Comparison of ENCODE assay signal across 13 cellular contexts in the genomic region with DNA sequence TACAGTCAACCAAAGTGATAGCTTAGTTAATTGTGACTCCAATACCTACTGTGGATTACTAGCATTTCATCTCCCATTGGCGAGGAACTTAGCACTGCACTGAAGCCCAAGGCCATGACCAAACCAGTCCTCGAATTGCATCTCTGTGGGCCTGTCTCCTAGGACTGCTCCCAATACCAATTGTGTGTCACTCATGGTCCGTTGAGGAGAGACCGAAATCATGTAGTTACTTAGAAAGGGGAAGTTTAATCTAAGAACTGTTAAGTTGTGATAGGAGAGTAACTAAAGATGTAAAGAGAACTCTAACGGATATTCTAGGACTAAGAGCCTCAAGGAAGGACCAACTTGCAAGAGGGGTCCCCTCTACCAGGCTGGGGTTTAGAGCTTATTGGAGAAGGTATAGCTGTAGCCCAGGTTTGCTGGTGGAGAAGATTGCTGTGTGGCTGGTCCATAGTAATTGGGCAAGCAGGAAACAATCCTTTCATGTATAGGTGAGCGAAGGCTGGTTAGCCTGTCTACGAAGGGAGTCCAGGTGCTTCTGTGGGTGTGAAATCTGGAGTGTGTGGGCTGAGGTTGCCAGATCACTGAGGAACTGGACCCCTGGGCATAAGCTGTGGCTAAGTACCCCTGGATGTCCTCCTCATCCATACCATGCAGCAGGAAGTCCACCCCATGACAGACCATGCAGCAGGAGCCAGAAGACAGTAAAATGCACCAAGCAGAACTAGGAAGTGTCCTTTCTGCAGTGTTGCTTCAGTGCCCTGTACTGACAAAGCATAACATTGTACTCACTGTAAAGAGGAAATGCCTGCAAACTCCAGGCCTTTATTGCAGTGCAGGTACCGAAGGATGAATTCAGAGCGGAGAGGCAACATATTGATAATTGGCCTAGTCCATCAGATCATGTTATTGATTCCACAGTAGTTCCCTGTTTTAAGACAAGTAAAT. TPM values are rescaled to one million over a fixed set of nuclear protein-coding genes. Genes with fewer than 3 reads are reported as not detected.
DNase-seq lines count a peak whose midpoint lies in the region; ATAC-seq and TF ChIP-seq lines count a peak whose summit lies in the region.
"Had no signal": no experiment of that assay in that cellular context is flagged by ENCODE, and none has a peak within 500 bp of the region (broad histone marks: within the 10 kb centered on the region; RNA-seq: fewer than 3 reads in every experiment).

No MANE protein-coding gene starts in this region.

- no peak for TF ChIP-seq POLR2A in prostate gland (IDR thresholded peaks at IDR 0.05)

- DNase-seq in Ammon's horn (ENCODE audit: low spot score), result peak; percentile 20
- DNase-seq in SIG-M5 treated with dmso at 0.1 percent for 504 hours (lab: John Stamatoyannopoulos, UW; ENCODE audit: unreplicated experiment), result peak; percentile 80
- DNase-seq in immature natural killer cell, result no peak
- no peak for DNase-seq in HFFc6
- DNase-seq in prostate gland (ENCODE audit: low spot score), result no peak
- no peak for DNase-seq in substantia nigra (lab: John Stamatoyannopoulos, UW)
- no peak for DNase-seq in head of caudate nucleus
- DNase-seq: BE2C, dorsolateral prefrontal cortex, mesenchymal stem cell, NCI-H510A treated with DMSO at 0.1 percent for 48 hours, tibial artery had no signal

- peak overlapping the region; percentile 35 to 81 (median 60) for H3K27ac Mint-ChIP-seq in immature natural killer cell
- no peak overlapping the region for H3K27ac Mint-ChIP-seq in HFFc6

- peaks cover 0 to 4% (median 3%) of the 10 kb centered on the region in 3 donors for H3K27me3 Mint-ChIP-seq in immature natural killer cell (ENCODE audit: low read depth in 3 of 3)
- H3K27me3 Mint-ChIP-seq in HFFc6 (ENCODE audit: insufficient read depth), result no peaks in the 10 kb centered on the region; the same call in 1 of the 2 replicates

- no peaks in the 10 kb centered on the region for H3K36me3 ChIP-seq in prostate gland

- no peak for TF ChIP-seq CTCF in HFFc6 (IDR thresholded peaks at IDR 0.05)
- TF ChIP-seq CTCF in prostate gland (IDR thresholded peaks at IDR 0.05), result no peak

- 93% methylated on average over 9 of the region's 9 CpGs for WGBS in prostate gland

- H3K4me1 ChIP-seq in prostate gland (replicated peaks), result no peaks in the 10 kb centered on the region

- H3K4me3 Mint-ChIP-seq in immature natural killer cell (peak overlapping the region in 4 of 5 donors; percentile 23 to 58 (median 41)), HFFc6 (no peak overlapping the region)

- H3K27ac ChIP-seq in prostate gland (no peak overlapping the region), substantia nigra (ENCODE audit: low read depth, low read length, poor library complexity, severe bottlenecking) (no peak overlapping the region)
- H3K27ac ChIP-seq: dorsolateral prefrontal cortex, tibial artery had no signal

- peak; percentile 56 for ATAC-seq in GM21447 (IDR thresholded peaks at IDR 0.05; ENCODE audit: unreplicated experiment)

- H3K4me3 ChIP-seq in prostate gland, result no peak overlapping the region
- H3K4me3 ChIP-seq: dorsolateral prefrontal cortex, tibial artery had no signal

- H3K9me3 Mint-ChIP-seq in immature natural killer cell, result no peaks in the 10 kb centered on the region
- 0 out of 2 replicates have a peak, but pooled peaks cover 4% of the 10 kb centered on the region for H3K9me3 Mint-ChIP-seq in HFFc6

- H3K36me3 Mint-ChIP-seq in immature natural killer cell (peaks cover 3 to 12% (median 11%) of the 10 kb centered on the region in 3 donors), HFFc6 (ENCODE audit: low read depth) (peaks cover 24% of the 10 kb centered on the region)

- intact Hi-C loops in prostate gland (cut with DNase I) (no loop called here), head of caudate nucleus (cut with DNase I) (no loop called here)

- H3K9me3 ChIP-seq in prostate gland, result no peaks in the 10 kb centered on the region
- H3K9me3 ChIP-seq: BE2C, tibial artery had no signal

- no peaks in the 10 kb centered on the region for H3K27me3 ChIP-seq in prostate gland (replicated peaks; ENCODE audit: insufficient read depth)
- H3K27me3 ChIP-seq: BE2C, dorsolateral prefrontal cortex, tibial artery had no signal

- peaks cover 54 to 61% of the 10 kb centered on the region in 2 donors for H3K4me1 Mint-ChIP-seq in immature natural killer cell
- H3K4me1 Mint-ChIP-seq in HFFc6 (ENCODE audit: low read depth), result peaks cover 32% of the 10 kb centered on the region

RNA-seq across cellular contexts. Expression of a gene that starts 30.8 kb away (rescaled TPM):
- 10 to 100 TPM; 19.8 to 27.5 (median 20.5) TPM for polyA plus RNA-seq in immature natural killer cell
- total RNA-seq in HFFc6 (2021; fragmentation: NEBNext Ultra II Directional; extraction: Animal tissue kit (Norgen Biotek cat#: 25700)), result 10 to 100 TPM; 40.6 to 53.7 (median 48.4) TPM
- 100 to 1,000 TPM in 1 of 2 donors, 10 to 100 TPM in 1; 44.7 to 106 TPM for total RNA-seq in prostate gland

Comparison
In these comparisons a context has a peak if more than half of its experiments do, and no peak if none do; other contexts are left out.
1. DNase-seq: peak in Ammon's horn (single experiment) and SIG-M5 treated with dmso at 0.1 percent for 504 hours (single experiment); none in immature natural killer cell (0 of 3), HFFc6 (single experiment), prostate gland (single experiment), substantia nigra (0 of 49) and head of caudate nucleus (0 of 42).